ENCODE assay signal across 40 cellular contexts in the genomic region with DNA sequence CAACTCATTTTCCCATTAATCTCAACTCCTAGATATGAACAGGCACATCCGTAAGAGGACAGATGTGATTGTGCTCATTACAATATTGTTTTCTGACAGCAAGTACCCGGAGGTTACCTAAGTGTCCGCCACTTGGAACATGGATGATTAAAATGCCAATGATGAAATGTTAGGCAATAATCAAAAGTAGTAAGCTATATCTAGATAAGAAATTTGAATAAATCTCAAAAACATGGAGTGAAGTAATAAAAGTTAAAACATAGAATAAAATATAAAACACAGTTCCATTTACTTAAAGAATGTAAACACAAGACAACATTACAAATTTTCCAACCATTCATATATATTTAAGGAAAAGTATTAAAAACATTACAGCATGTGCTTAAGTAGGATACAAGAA. TPM values are rescaled to one million over a fixed set of nuclear protein-coding genes. Genes with fewer than 3 reads are reported as not detected.
DNase-seq lines count a peak whose midpoint lies in the region; ATAC-seq, FAIRE-seq and TF ChIP-seq lines count a peak whose summit lies in the region.
"Had no signal": no experiment of that assay in that cellular context is flagged by ENCODE, and none has a peak within 500 bp of the region (broad histone marks: within the 10 kb centered on the region; RNA-seq: fewer than 3 reads in every experiment).

No MANE protein-coding gene starts in this region.

- H3K9me3 ChIP-seq in K562 (replicated peaks; ENCODE audit: control insufficient read depth, insufficient read depth, low read depth, low read length) (no peaks in the 10 kb centered on the region), esophagus muscularis mucosa (peaks cover 0 to 3% (median 0%) of the 10 kb centered on the region in 4 donors)
- H3K9me3 ChIP-seq: A549, BE2C, Caco-2 had no signal

- H3K27ac ChIP-seq in K562 (ENCODE audit: extremely low read depth, low read depth, low read length) (no peak overlapping the region), esophagus muscularis mucosa (replicated peaks in 1 of 4) (no peak overlapping the region)
- H3K27ac ChIP-seq: 22Rv1; A549; BLaER1; BLaER1 treated with 17β-estradiol and CSF1 and Interleukin-3, amounts not matched to agents 10 nM and 100 nM; C4-2B had no signal

- in situ Hi-C loops in K562 (cut with MboI) = loop anchor here (25.0 kb wide), 2 partner anchors 467 to 1392 kb away; no protein-coding TSS in a partner anchor

- CTCF ChIA-PET in K562 (lab: Yijun Ruan, JAX; ENCODE audit: low intra/inter-chr PET ratio) = no interaction called here

- no TSS peak for BruUV-seq in K562 (replicated peaks; lab: Mats Ljungman, UMichigan)

- no peak overlapping the region for H2AFZ ChIP-seq in K562 (ENCODE audit: low read depth, low read length)

- TF ChIP-seq POLR2A in K562 (conservative IDR thresholded peaks at IDR 0.05) = no peak
- no peak for TF ChIP-seq POLR2A in esophagus muscularis mucosa (IDR thresholded peaks at IDR 0.05; ENCODE audit: low read depth)

- 0% methylated on average over 3 of the region's 3 CpGs for WGBS in K562 (ENCODE audit: insufficient coverage, low coverage, missing lambda C conversion rate)
- 78% methylated on average over 3 of the region's 3 CpGs for WGBS in esophagus muscularis mucosa

- H3K27me3 ChIP-seq in K562 (ENCODE audit: control insufficient read depth in 2 of 2, insufficient read depth in 2 of 2, low read length in 2 of 2) (peaks cover 6 to 12% of the 10 kb centered on the region in 2 experiments; a peak in 4 of 5 replicates), esophagus muscularis mucosa (peaks cover 0 to 4% (median 0%) of the 10 kb centered on the region in 4 donors)
- H3K27me3 ChIP-seq: BLaER1; BLaER1 treated with 17β-estradiol and CSF1 and Interleukin-3, amounts not matched to agents 10 nM and 100 nM had no signal

- H3K4me1 ChIP-seq in K562 (replicated peaks in 1 of 2; ENCODE audit: control insufficient read depth in 2 of 2, insufficient read depth in 2 of 2, low read length in 2 of 2) (no peaks in the 10 kb centered on the region), esophagus muscularis mucosa (no peaks in the 10 kb centered on the region)
- H3K4me1 ChIP-seq: A549, BE2C, BLaER1, Caco-2 had no signal

- H3K9ac ChIP-seq in K562 (ENCODE audit: insufficient read depth in 1 of 2, low read depth in 2 of 2, low read length in 2 of 2) = no peak overlapping the region
- H3K9ac ChIP-seq: BLaER1; BLaER1 treated with 17β-estradiol and CSF1 and Interleukin-3, amounts not matched to agents 10 nM and 100 nM had no signal

- H4K20me1 ChIP-seq in K562 (replicated peaks; ENCODE audit: control insufficient read depth, insufficient read depth, low read length) = no peaks in the 10 kb centered on the region
- H4K20me1 ChIP-seq: BLaER1; BLaER1 treated with 17β-estradiol and CSF1 and Interleukin-3, amounts not matched to agents 10 nM and 100 nM had no signal

- H3K4me2 ChIP-seq in K562 (ENCODE audit: insufficient read depth, low read length) = no peak overlapping the region
- H3K4me2 ChIP-seq: A549; BLaER1; BLaER1 treated with 17β-estradiol and CSF1 and Interleukin-3, amounts not matched to agents 10 nM and 100 nM had no signal

- ATAC-seq in K562 = no peak
- no peak for ATAC-seq in GM19397 (IDR thresholded peaks at IDR 0.05; ENCODE audit: unreplicated experiment)
- ATAC-seq in GM21528 (IDR thresholded peaks at IDR 0.05; ENCODE audit: low FRiP score, unreplicated experiment) = no peak
- ATAC-seq: A549; CD8-positive, alpha-beta T cell had no signal

- POLR2A ChIA-PET in K562 (lab: Yijun Ruan, JAX) = no interaction called here

- TF ChIP-seq EP300 in K562 (IDR thresholded peaks at IDR 0.05; ENCODE audit: low read length) (no peak), esophagus muscularis mucosa (IDR thresholded peaks at IDR 0.05) (no peak)

- TF ChIP-seq RAD21 in K562 (CRISPR knock-in tag; conservative IDR thresholded peaks at IDR 0.05 in 1 of 2, IDR thresholded peaks at IDR 0.05 in 1 of 2) = no peak

- no peak for FAIRE-seq in K562 (lab: Jason Lieb, UNC)
- FAIRE-seq in colon (lab: Jason Lieb, UNC) = peak; percentile 18
- peak; percentile 51 for FAIRE-seq in endometrium (lab: Jason Lieb, UNC)
- FAIRE-seq: A204.1, A549, D721Med had no signal

- H3K4me3 ChIP-seq in K562 (no peak overlapping the region), esophagus muscularis mucosa (no peak overlapping the region)
- H3K4me3 ChIP-seq: A549; BLaER1; BLaER1 treated with 17β-estradiol and CSF1 and Interleukin-3, amounts not matched to agents 10 nM and 100 nM had no signal

- no peaks in the 10 kb centered on the region for H3K79me2 ChIP-seq in K562 (ENCODE audit: control insufficient read depth, insufficient read depth, low read length)

- no peaks in the 10 kb centered on the region for H3K36me3 ChIP-seq in K562 (ENCODE audit: control insufficient read depth, insufficient read depth, low read length)
- no peaks in the 10 kb centered on the region for H3K36me3 ChIP-seq in esophagus muscularis mucosa
- H3K36me3 ChIP-seq: BE2C; BLaER1; BLaER1 treated with 17β-estradiol and CSF1 and Interleukin-3, amounts not matched to agents 10 nM and 100 nM had no signal

- H3K9me1 ChIP-seq in K562 (ENCODE audit: control insufficient read depth, insufficient read depth, low read length) = no peaks in the 10 kb centered on the region

- intact Hi-C loops in K562 (cut with micrococcal nuclease) = no loop called here
- intact Hi-C loops in esophagus muscularis mucosa (cut with DNase I) = no loop called here

- DNase-seq in K562 (ENCODE audit: extremely low read depth in 1 of 4, low spot score in 3 of 4) (no peak), esophagus muscularis mucosa (ENCODE audit: extremely low spot score) (peak; percentile 31), GM03348 (ENCODE audit: low spot score) (no peak), NCI-H526 (lab: John Stamatoyannopoulos, UW) (no peak)
- DNase-seq: 8988T; ACHN; AML-193; BE2C; C1 segment of cervical spinal cord; Caco-2; Calu3; CD4-positive, alpha-beta memory T cell; CD4-positive, alpha-beta T cell; CD4-positive, CD25-positive, alpha-beta regulatory T cell; CD8-positive, alpha-beta memory T cell; CD8-positive, alpha-beta T cell; COR-L47; DMS 273 treated with DMSO at 0.1 percent for 48 hours; DMS153; DMS53; DMS79; DMS79 treated with DMSO at 0.1 percent for 48 hours; DND-41; EL had no signal

- TF ChIP-seq CTCF in K562 (IDR thresholded peaks at IDR 0.05 in 2 of 3, conservative IDR thresholded peaks at IDR 0.05 in 1 of 3; ENCODE audit: insufficient read depth in 2 of 3, low read depth in 1 of 3, low read length in 3 of 3) (no peak), esophagus muscularis mucosa (IDR thresholded peaks at IDR 0.05) (no peak)

TF ChIP-seq in K562, 482 proteins besides CTCF, POLR2A, EP300 and RAD21:
- TF ChIP-seq BHLHE40 (IDR thresholded peaks at IDR 0.05; ENCODE audit: low read length) = no peak
- TF ChIP-seq PHF20 (IDR thresholded peaks at IDR 0.05; ENCODE audit: partially characterized antibody) = no peak
- no peak for TF ChIP-seq SAFB2 (IDR thresholded peaks at IDR 0.05; ENCODE audit: borderline replicate concordance, low read depth, low read length, severe bottlenecking)
- TF ChIP-seq PURB (CRISPR knock-in tag; IDR thresholded peaks at IDR 0.05; ENCODE audit: low read depth) = no peak
- no peak for TF ChIP-seq CEBPG (CRISPR knock-in tag; IDR thresholded peaks at IDR 0.05)
- peak; percentile 51; a peak in 3 of 4 replicates for TF ChIP-seq CEBPG (tag; conservative IDR thresholded peaks at IDR 0.05 in 1 of 2, IDR thresholded peaks at IDR 0.05 in 1 of 2)
- no peak for TF ChIP-seq ZNF77 (CRISPR knock-in tag; IDR thresholded peaks at IDR 0.05)
- TF ChIP-seq HDAC1 (IDR thresholded peaks at IDR 0.05) = no peak
- TF ChIP-seq SMARCE1 (IDR thresholded peaks at IDR 0.05) = no peak
- no peak for TF ChIP-seq BCOR (IDR thresholded peaks at IDR 0.05)

RNA-seq across cellular contexts. Expression of a gene that starts 59.2 kb away (rescaled TPM):
- total RNA-seq in K562 (2011; cell fraction: chromatin; rRNA removed; ENCODE audit: low replicate concordance) = not detected in 2 replicates
- total RNA-seq in K562 (2011; cell fraction: nucleolus; rRNA removed) = not detected in 2 replicates
- not detected in 2 replicates for total RNA-seq in K562 (2011; cell fraction: nucleoplasm; rRNA removed)
- not detected in 2 replicates for total RNA-seq in K562 (2014; rRNA removed)
- total RNA-seq in K562 (2014; rRNA removed; fragmentation: Illumina TruSeq; extraction: Trizol) = not detected in 2 replicates
- not detected in 2 replicates for total RNA-seq in K562 (2015; rRNA removed; fragmentation: Illumina TruSeq; extraction: Trizol)
- total RNA-seq in K562 (2021) = not detected in 2 replicates
- not detected in 2 replicates for polyA plus RNA-seq in K562 (2011; rRNA removed)
- polyA plus RNA-seq in K562 (2011; cell fraction: cytosol; rRNA removed) = not detected in 2 replicates
- not detected in 2 replicates for polyA plus RNA-seq in K562 (2011; cell fraction: nucleus; rRNA removed)
- polyA plus RNA-seq in K562 (2012) = not detected in 2 replicates
- polyA plus RNA-seq in K562 (2014; fragmentation: Illumina TruSeq; extraction: Trizol) = not detected in 2 replicates
- under 1 TPM; 0.08 to 0.20 TPM for polyA plus RNA-seq in K562 (2014; fragmentation: Nextera tagmentation; extraction: Ambion mirVana)
- not detected in 2 replicates for polyA plus RNA-seq in K562 (2014; rRNA removed)
- not detected in 2 replicates for polyA minus RNA-seq in K562 (2011; rRNA and poly(A)+ RNA removed)
- polyA minus RNA-seq in K562 (2011; cell fraction: cytosol; rRNA and poly(A)+ RNA removed) = not detected in 2 replicates
- polyA minus RNA-seq in K562 (2011; cell fraction: nucleus; rRNA and poly(A)+ RNA removed) = not detected in 2 replicates
- total RNA-seq in esophagus muscularis mucosa = 1 to 10 TPM; 1.2 to 1.8 (median 1.3) TPM
- total RNA-seq: A172; A673; Caco-2; Calu3; CD4-positive, CD25-positive, alpha-beta regulatory T cell; Daoy had no signal
- polyA plus RNA-seq: A549, AG04450, BJ had no signal
